In the genomic region with DNA sequence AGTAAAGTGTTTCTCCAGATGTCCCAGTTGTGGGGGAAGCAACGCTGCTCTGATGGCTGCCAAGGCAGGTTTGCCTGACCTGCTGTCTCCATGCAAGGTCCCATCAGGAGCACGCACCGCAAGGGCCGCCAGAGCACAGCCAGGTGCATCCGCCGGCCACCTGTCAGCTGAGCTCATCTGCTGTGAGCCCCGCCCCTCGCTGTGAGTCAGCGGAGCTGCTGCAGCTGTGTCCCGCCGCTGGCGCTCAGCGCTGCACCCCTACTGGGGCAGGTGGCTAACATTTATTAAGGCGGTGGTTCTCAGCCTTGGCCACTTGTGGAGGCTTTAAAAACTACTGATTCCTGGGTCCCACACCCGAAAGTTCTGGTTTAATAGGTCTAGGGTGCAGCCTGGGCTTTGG, we compare ENCODE assay signal across 9 cellular contexts.
A peak's percentile ranks its signal among the peaks of the same experiment; 100 is the strongest.
DNase-seq lines count a peak whose midpoint lies in the region; ATAC-seq and TF ChIP-seq lines count a peak whose summit lies in the region.
"Had no signal": no experiment of that assay in that cellular context is flagged by ENCODE, and none has a peak within 500 bp of the region (broad histone marks: within the 10 kb centered on the region; RNA-seq: fewer than 3 reads in every experiment).

No MANE protein-coding gene starts in this region.

- DNase-seq in SHP77 (lab: John Stamatoyannopoulos, UW) (peak; percentile 79 to 89), astrocyte of the spinal cord (ENCODE audit: low read depth, low spot score) (peak; percentile 47), natural killer cell (no peak), putamen (ENCODE audit: low spot score) (no peak)
- DNase-seq: heart right ventricle had no signal

- H3K4me3 Mint-ChIP-seq in natural killer cell = no peak overlapping the region

- in situ Hi-C loops in astrocyte of the spinal cord (cut with HindIII; ENCODE audit: low sequenced_read_pairs) = no loop called here

- H3K9me3 Mint-ChIP-seq in natural killer cell = no peaks in the 10 kb centered on the region

- no peaks in the 10 kb centered on the region for H3K36me3 Mint-ChIP-seq in natural killer cell

- peaks cover 0 to 12% of the 10 kb centered on the region in 2 donors for H3K4me1 Mint-ChIP-seq in natural killer cell

- no peaks in the 10 kb centered on the region for H3K27me3 Mint-ChIP-seq in natural killer cell (ENCODE audit: low read depth in 2 of 2)

- no peak overlapping the region for H3K4me3 ChIP-seq in astrocyte of the spinal cord (ENCODE audit: low read depth, low read length)
- H3K4me3 ChIP-seq: heart right ventricle had no signal

- ATAC-seq in GM19043 (IDR thresholded peaks at IDR 0.05; ENCODE audit: low read depth, unreplicated experiment) = peak; percentile 82
- ATAC-seq in HG03460 (IDR thresholded peaks at IDR 0.05; ENCODE audit: unreplicated experiment) = peak; percentile 89
- ATAC-seq in natural killer cell = peak; percentile 60 to 87 (median 76)
- ATAC-seq in HG02884 (IDR thresholded peaks at IDR 0.05; ENCODE audit: unreplicated experiment) = no peak
- no peak for ATAC-seq in HG02623 (IDR thresholded peaks at IDR 0.05; ENCODE audit: unreplicated experiment)

- no peak overlapping the region for H3K27ac Mint-ChIP-seq in natural killer cell

- TF ChIP-seq CTCF in astrocyte of the spinal cord (IDR thresholded peaks at IDR 0.05; ENCODE audit: low read depth, low read length) (no peak), natural killer cell (IDR thresholded peaks at IDR 0.05) (no peak)

- intact Hi-C loops in natural killer cell (cut with micrococcal nuclease) = no loop called here

Comparison
In these comparisons a context has a peak if more than half of its experiments do, and no peak if none do; other contexts are left out.
1. ATAC-seq: peak in GM19043 (single experiment), HG03460 (single experiment) and natural killer cell (3 of 3); none in HG02884 (single experiment) and HG02623 (single experiment).
2. DNase-seq: peak in SHP77 (2 of 2) and astrocyte of the spinal cord (single experiment); none in natural killer cell (single experiment) and putamen (single experiment).